ENCODE assay signal across 9 cellular contexts in the genomic region with DNA sequence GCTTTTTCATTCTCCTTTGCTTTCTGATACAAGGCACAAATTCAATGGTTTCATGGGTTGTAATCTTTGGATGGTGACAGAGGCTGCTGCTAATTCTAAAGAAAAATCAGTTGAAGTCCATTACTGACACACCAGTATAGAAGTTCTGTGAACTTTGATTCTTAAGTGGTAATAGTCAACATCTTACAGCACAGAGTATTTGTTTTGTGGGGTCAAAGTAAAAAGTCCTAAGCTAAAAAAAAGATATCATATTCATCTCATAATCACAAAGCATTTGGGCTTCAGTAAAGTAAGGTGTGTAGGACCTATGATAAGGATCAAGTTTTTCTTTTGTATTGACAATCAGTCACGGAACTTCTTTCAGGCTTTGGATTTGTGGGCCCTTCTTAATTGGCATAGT. TPM values are rescaled to one million over a fixed set of nuclear protein-coding genes. Genes with fewer than 3 reads are reported as not detected.
A peak's percentile ranks its signal among the peaks of the same experiment; 100 is the strongest.
DNase-seq lines count a peak whose midpoint lies in the region; ATAC-seq and TF ChIP-seq lines count a peak whose summit lies in the region.
"Had no signal": no experiment of that assay in that cellular context is flagged by ENCODE, and none has a peak within 500 bp of the region (broad histone marks: within the 10 kb centered on the region; RNA-seq: fewer than 3 reads in every experiment).

No MANE protein-coding gene starts in this region.

- peak overlapping the region; percentile 98 for H3K27ac Mint-ChIP-seq in activated CD4-positive, alpha-beta T cell treated with anti-CD3 and anti-CD28 coated beads, Interleukin-2, amount 10 ng/mL, durations not matched to agents 7 days and 5 days
- H3K27ac Mint-ChIP-seq in activated T-helper 17 cell treated with anti-CD3 and anti-CD28 coated beads, Interleukin-2, amount 50 U/mL, for 72 hours, result peak overlapping the region; percentile 92

- DNase-seq in activated CD4-positive, alpha-beta T cell treated with anti-CD3 and anti-CD28 coated beads, Interleukin-2, amount 10 ng/mL, durations not matched to agents 7 days and 5 days, result no peak
- no peak for DNase-seq in activated CD4-positive, alpha-beta T cell treated with anti-CD3 and anti-CD28 coated beads, Interleukin-2, amount 50 U/mL, for 48 hours
- DNase-seq in HCEC 1CT, result no peak
- no peak for DNase-seq in activated gamma-delta T cell treated with Interleukin-2 at 50 U/mL for 16 hours
- DNase-seq: testis had no signal

- H3K9me3 Mint-ChIP-seq in activated CD4-positive, alpha-beta T cell treated with anti-CD3 and anti-CD28 coated beads, Interleukin-2, amount 10 ng/mL, durations not matched to agents 7 days and 5 days, result peaks cover 9% of the 10 kb centered on the region
- no peaks in the 10 kb centered on the region for H3K9me3 Mint-ChIP-seq in activated T-helper 17 cell treated with anti-CD3 and anti-CD28 coated beads, Interleukin-2, amount 50 U/mL, for 72 hours

- no peak for TF ChIP-seq RAD21 in liver (IDR thresholded peaks at IDR 0.05)

- peaks cover 57% of the 10 kb centered on the region for H3K4me1 Mint-ChIP-seq in activated CD4-positive, alpha-beta T cell treated with anti-CD3 and anti-CD28 coated beads, Interleukin-2, amount 10 ng/mL, durations not matched to agents 7 days and 5 days
- peaks cover 39% of the 10 kb centered on the region for H3K4me1 Mint-ChIP-seq in activated T-helper 17 cell treated with anti-CD3 and anti-CD28 coated beads, Interleukin-2, amount 50 U/mL, for 72 hours

- no peak overlapping the region for H3K27ac ChIP-seq in liver (ENCODE audit: low read depth in 1 of 2, low read length in 2 of 2)
- H3K27ac ChIP-seq in subcutaneous abdominal adipose tissue (ENCODE audit: low read depth, low read length), result no peak overlapping the region

- H3K36me3 Mint-ChIP-seq in activated CD4-positive, alpha-beta T cell treated with anti-CD3 and anti-CD28 coated beads, Interleukin-2, amount 10 ng/mL, durations not matched to agents 7 days and 5 days (ENCODE audit: low read depth), result peaks cover 40% of the 10 kb centered on the region
- H3K36me3 Mint-ChIP-seq in activated T-helper 17 cell treated with anti-CD3 and anti-CD28 coated beads, Interleukin-2, amount 50 U/mL, for 72 hours (ENCODE audit: low read depth), result peaks cover 39% of the 10 kb centered on the region

- H3K27me3 ChIP-seq in liver (ENCODE audit: control insufficient read depth in 4 of 4, insufficient read depth in 4 of 4, low read length in 3 of 4) (no peaks in the 10 kb centered on the region), subcutaneous abdominal adipose tissue (ENCODE audit: control insufficient read depth in 5 of 5, insufficient read depth in 4 of 5, low read length in 5 of 5) (no peaks in the 10 kb centered on the region)
- H3K27me3 ChIP-seq: testis had no signal

- CTCF ChIA-PET in activated CD4-positive, alpha-beta T cell treated with anti-CD3 and anti-CD28 coated beads, Interleukin-2, amount 10 ng/mL, durations not matched to agents 7 days and 5 days (lab: Charles Lee), result no interaction called here

- H3K36me3 ChIP-seq in liver (ENCODE audit: control insufficient read depth in 4 of 4, insufficient read depth in 3 of 4, low read depth in 1 of 4, low read length in 3 of 4) (peaks cover 0 to 3% (median 1%) of the 10 kb centered on the region in 4 donors), subcutaneous abdominal adipose tissue (ENCODE audit: control insufficient read depth in 5 of 5, insufficient read depth in 5 of 5, low read length in 5 of 5) (peaks cover 0 to 8% (median 5%) of the 10 kb centered on the region in 5 donors)

- POLR2A ChIA-PET in activated CD4-positive, alpha-beta T cell treated with anti-CD3 and anti-CD28 coated beads, Interleukin-2, amount 10 ng/mL, durations not matched to agents 7 days and 5 days (lab: Charles Lee), result interaction anchor here (1.1 kb wide), 1 partner anchor 10 kb away, joined by 3 read pairs; no protein-coding TSS in a partner anchor

- H3K4me1 ChIP-seq in liver (ENCODE audit: control insufficient read depth in 4 of 4, insufficient read depth in 4 of 4, low read length in 3 of 4), result peaks cover 2 to 21% (median 13%) of the 10 kb centered on the region in 4 donors
- peaks cover 0 to 49% (median 32%) of the 10 kb centered on the region in 5 donors for H3K4me1 ChIP-seq in subcutaneous abdominal adipose tissue (ENCODE audit: control insufficient read depth in 5 of 5, insufficient read depth in 5 of 5, low read length in 5 of 5)

- H3K9ac ChIP-seq in liver (ENCODE audit: low read depth in 1 of 2, low read length in 2 of 2), result peak overlapping the region in 1 of 2 donors; percentile 28
- H3K9ac ChIP-seq in subcutaneous abdominal adipose tissue (ENCODE audit: low read length in 5 of 5), result peak overlapping the region in 2 of 5 donors; percentile 14 to 91

- no peaks in the 10 kb centered on the region for H3K27me3 Mint-ChIP-seq in activated CD4-positive, alpha-beta T cell treated with anti-CD3 and anti-CD28 coated beads, Interleukin-2, amount 10 ng/mL, durations not matched to agents 7 days and 5 days
- no peaks in the 10 kb centered on the region for H3K27me3 Mint-ChIP-seq in activated T-helper 17 cell treated with anti-CD3 and anti-CD28 coated beads, Interleukin-2, amount 50 U/mL, for 72 hours

- no peak for ATAC-seq in activated T-helper 17 cell treated with anti-CD3 and anti-CD28 coated beads, Interleukin-2, amount 50 U/mL, for 72 hours (replicated peaks)
- no peak for ATAC-seq in esophagus mucosa

- H3K4me3 ChIP-seq in liver (ENCODE audit: low read depth in 1 of 3, low read length in 3 of 3), result peak overlapping the region in 2 of 3 donors; percentile 69 to 81
- H3K4me3 ChIP-seq in subcutaneous abdominal adipose tissue (ENCODE audit: low read depth in 1 of 5, low read length in 5 of 5), result peak overlapping the region; percentile 82 to 99 (median 99)

- no peak for TF ChIP-seq CTCF in liver (IDR thresholded peaks at IDR 0.05; ENCODE audit: low read depth, low read length, missing input control)

- H3K9me3 ChIP-seq in liver (ENCODE audit: control insufficient read depth in 4 of 4, low read length in 3 of 4) (no peaks in the 10 kb centered on the region), subcutaneous abdominal adipose tissue (ENCODE audit: control insufficient read depth in 5 of 5, low read length in 5 of 5) (no peaks in the 10 kb centered on the region)
- H3K9me3 ChIP-seq: testis had no signal

- peak overlapping the region; percentile 85 for H3K4me3 Mint-ChIP-seq in activated CD4-positive, alpha-beta T cell treated with anti-CD3 and anti-CD28 coated beads, Interleukin-2, amount 10 ng/mL, durations not matched to agents 7 days and 5 days
- peak overlapping the region; percentile 89 for H3K4me3 Mint-ChIP-seq in activated T-helper 17 cell treated with anti-CD3 and anti-CD28 coated beads, Interleukin-2, amount 50 U/mL, for 72 hours

- 36% methylated on average over 1 of the region's 1 CpG for WGBS in liver

TF ChIP-seq in liver, 16 proteins besides CTCF, POLR2A, EP300 and RAD21:
- TF ChIP-seq, protein P1, sequence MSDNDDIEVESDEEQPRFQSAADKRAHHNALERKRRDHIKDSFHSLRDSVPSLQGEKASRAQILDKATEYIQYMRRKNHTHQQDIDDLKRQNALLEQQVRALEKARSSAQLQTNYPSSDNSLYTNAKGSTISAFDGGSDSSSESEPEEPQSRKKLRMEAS (IDR thresholded peaks at IDR 0.05), result no peak
- TF ChIP-seq HNF4A (conservative IDR thresholded peaks at IDR 0.05), result peak; percentile 54 to 68

RNA-seq across cellular contexts. Expression of gene ASTE1, which starts 1.1 kb away (rescaled TPM):
- total RNA-seq in activated CD4-positive, alpha-beta T cell treated with anti-CD3 and anti-CD28 coated beads, Interleukin-2, amount 10 ng/mL, durations not matched to agents 7 days and 5 days, result 10 to 100 TPM; 13.7 to 15.1 TPM
- 10 to 100 TPM in 1 of 2 donors, 1 to 10 TPM in 1; 6.5 to 11.8 TPM for total RNA-seq in activated T-helper 17 cell treated with anti-CD3 and anti-CD28 coated beads, Interleukin-2, amount 50 U/mL, for 72 hours
- 1 to 10 TPM; 4.6 to 6.0 TPM for total RNA-seq in liver
- 1 to 10 TPM; 2.6 to 5.7 TPM for polyA plus RNA-seq in liver
- 4.8 TPM for total RNA-seq in esophagus mucosa

RNA-seq across cellular contexts. Expression of gene NEK11, which starts 1.2 kb away (rescaled TPM):
- 1 to 10 TPM; 1.1 to 1.6 TPM for total RNA-seq in activated CD4-positive, alpha-beta T cell treated with anti-CD3 and anti-CD28 coated beads, Interleukin-2, amount 10 ng/mL, durations not matched to agents 7 days and 5 days
- total RNA-seq in activated T-helper 17 cell treated with anti-CD3 and anti-CD28 coated beads, Interleukin-2, amount 50 U/mL, for 72 hours, result 1 to 10 TPM; 3.1 to 3.2 TPM
- total RNA-seq in liver, result under 1 TPM; 0.84 to 0.92 TPM
- under 1 TPM; 0.35 to 0.53 TPM for polyA plus RNA-seq in liver
- total RNA-seq in esophagus mucosa, result 3.4 TPM
